ENCODE assay signal across 2 cellular contexts in genomic region chrX:3461824-3462508, GRCh38.
TF ChIP-seq lines count a peak whose summit lies in the region.

No MANE protein-coding gene starts in this region.

TF ChIP-seq in SK-N-SH, 30 proteins besides CTCF, POLR2A, EP300 and RAD21 (continued from another document):
- TF ChIP-seq, protein P1, sequence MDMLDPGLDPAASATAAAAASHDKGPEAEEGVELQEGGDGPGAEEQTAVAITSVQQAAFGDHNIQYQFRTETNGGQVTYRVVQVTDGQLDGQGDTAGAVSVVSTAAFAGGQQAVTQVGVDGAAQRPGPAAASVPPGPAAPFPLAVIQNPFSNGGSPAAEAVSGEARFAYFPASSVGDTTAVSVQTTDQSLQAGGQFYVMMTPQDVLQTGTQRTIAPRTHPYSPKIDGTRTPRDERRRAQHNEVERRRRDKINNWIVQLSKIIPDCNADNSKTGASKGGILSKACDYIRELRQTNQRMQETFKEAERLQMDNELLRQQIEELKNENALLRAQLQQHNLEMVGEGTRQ (IDR thresholded peaks at IDR 0.05; ENCODE audit: borderline replicate concordance, low read depth, low read length): no peak
- no peak for TF ChIP-seq NFIC (IDR thresholded peaks at IDR 0.05; ENCODE audit: borderline replicate concordance)
- no peak for TF ChIP-seq TEAD4 (IDR thresholded peaks at IDR 0.05; ENCODE audit: borderline replicate concordance, insufficient read depth)
- no peak for TF ChIP-seq RXRA (IDR thresholded peaks at IDR 0.05; ENCODE audit: borderline replicate concordance, low read depth)
- TF ChIP-seq FOXJ3 (CRISPR knock-in tag; IDR thresholded peaks at IDR 0.05): no peak
- no peak for TF ChIP-seq RCOR1 (IDR thresholded peaks at IDR 0.05; ENCODE audit: low read length)
- TF ChIP-seq SIN3A (IDR thresholded peaks at IDR 0.05; ENCODE audit: borderline replicate concordance, low read depth, low read length): no peak
TF ChIP-seq in SK-N-SH: peak in this region for 0.

TF ChIP-seq in SK-N-SH treated with all-trans-retinoic acid at 6 μM for 48 hours, 23 proteins besides CTCF, POLR2A, EP300 and RAD21:
- TF ChIP-seq TSHZ2 (CRISPR knock-in tag; IDR thresholded peaks at IDR 0.05) (no peak), GLIS3 (CRISPR knock-in tag; IDR thresholded peaks at IDR 0.05) (no peak), BACH2 (CRISPR knock-in tag; IDR thresholded peaks at IDR 0.05; ENCODE audit: borderline replicate concordance) (no peak), ZNF565 (CRISPR knock-in tag; conservative IDR thresholded peaks at IDR 0.05; ENCODE audit: low read depth) (no peak), TOX (CRISPR knock-in tag; IDR thresholded peaks at IDR 0.05; ENCODE audit: borderline replicate concordance) (no peak), PPARA (CRISPR knock-in tag; IDR thresholded peaks at IDR 0.05; ENCODE audit: borderline replicate concordance) (no peak), RARB (CRISPR knock-in tag; IDR thresholded peaks at IDR 0.05) (no peak), SNAI2 (CRISPR knock-in tag; IDR thresholded peaks at IDR 0.05) (no peak), ZNF70 (CRISPR knock-in tag; IDR thresholded peaks at IDR 0.05) (no peak), ZNF8 (CRISPR knock-in tag; IDR thresholded peaks at IDR 0.05) (no peak), ZFP3 (CRISPR knock-in tag; IDR thresholded peaks at IDR 0.05) (no peak), POU6F1 (CRISPR knock-in tag; IDR thresholded peaks at IDR 0.05; ENCODE audit: borderline replicate concordance, low read depth) (no peak), ISL1 (CRISPR knock-in tag; IDR thresholded peaks at IDR 0.05) (no peak), OSR1 (CRISPR knock-in tag; IDR thresholded peaks at IDR 0.05) (no peak), ESRRG (CRISPR knock-in tag; IDR thresholded peaks at IDR 0.05) (no peak), CSDC2 (CRISPR knock-in tag; IDR thresholded peaks at IDR 0.05) (no peak), ZC3H10 (CRISPR knock-in tag; IDR thresholded peaks at IDR 0.05) (no peak)
- TF ChIP-seq, protein P2, sequence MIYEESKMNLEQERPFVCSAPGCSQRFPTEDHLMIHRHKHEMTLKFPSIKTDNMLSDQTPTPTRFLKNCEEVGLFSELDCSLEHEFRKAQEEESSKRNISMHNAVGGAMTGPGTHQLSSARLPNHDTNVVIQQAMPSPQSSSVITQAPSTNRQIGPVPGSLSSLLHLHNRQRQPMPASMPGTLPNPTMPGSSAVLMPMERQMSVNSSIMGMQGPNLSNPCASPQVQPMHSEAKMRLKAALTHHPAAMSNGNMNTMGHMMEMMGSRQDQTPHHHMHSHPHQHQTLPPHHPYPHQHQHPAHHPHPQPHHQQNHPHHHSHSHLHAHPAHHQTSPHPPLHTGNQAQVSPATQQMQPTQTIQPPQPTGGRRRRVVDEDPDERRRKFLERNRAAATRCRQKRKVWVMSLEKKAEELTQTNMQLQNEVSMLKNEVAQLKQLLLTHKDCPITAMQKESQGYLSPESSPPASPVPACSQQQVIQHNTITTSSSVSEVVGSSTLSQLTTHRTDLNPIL (CRISPR knock-in tag; IDR thresholded peaks at IDR 0.05; ENCODE audit: low read depth): no peak
- TF ChIP-seq, protein P3, sequence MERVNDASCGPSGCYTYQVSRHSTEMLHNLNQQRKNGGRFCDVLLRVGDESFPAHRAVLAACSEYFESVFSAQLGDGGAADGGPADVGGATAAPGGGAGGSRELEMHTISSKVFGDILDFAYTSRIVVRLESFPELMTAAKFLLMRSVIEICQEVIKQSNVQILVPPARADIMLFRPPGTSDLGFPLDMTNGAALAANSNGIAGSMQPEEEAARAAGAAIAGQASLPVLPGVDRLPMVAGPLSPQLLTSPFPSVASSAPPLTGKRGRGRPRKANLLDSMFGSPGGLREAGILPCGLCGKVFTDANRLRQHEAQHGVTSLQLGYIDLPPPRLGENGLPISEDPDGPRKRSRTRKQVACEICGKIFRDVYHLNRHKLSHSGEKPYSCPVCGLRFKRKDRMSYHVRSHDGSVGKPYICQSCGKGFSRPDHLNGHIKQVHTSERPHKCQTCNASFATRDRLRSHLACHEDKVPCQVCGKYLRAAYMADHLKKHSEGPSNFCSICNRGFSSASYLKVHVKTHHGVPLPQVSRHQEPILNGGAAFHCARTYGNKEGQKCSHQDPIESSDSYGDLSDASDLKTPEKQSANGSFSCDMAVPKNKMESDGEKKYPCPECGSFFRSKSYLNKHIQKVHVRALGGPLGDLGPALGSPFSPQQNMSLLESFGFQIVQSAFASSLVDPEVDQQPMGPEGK (CRISPR knock-in tag; IDR thresholded peaks at IDR 0.05; ENCODE audit: borderline replicate concordance): no peak
- TF ChIP-seq, protein P4, sequence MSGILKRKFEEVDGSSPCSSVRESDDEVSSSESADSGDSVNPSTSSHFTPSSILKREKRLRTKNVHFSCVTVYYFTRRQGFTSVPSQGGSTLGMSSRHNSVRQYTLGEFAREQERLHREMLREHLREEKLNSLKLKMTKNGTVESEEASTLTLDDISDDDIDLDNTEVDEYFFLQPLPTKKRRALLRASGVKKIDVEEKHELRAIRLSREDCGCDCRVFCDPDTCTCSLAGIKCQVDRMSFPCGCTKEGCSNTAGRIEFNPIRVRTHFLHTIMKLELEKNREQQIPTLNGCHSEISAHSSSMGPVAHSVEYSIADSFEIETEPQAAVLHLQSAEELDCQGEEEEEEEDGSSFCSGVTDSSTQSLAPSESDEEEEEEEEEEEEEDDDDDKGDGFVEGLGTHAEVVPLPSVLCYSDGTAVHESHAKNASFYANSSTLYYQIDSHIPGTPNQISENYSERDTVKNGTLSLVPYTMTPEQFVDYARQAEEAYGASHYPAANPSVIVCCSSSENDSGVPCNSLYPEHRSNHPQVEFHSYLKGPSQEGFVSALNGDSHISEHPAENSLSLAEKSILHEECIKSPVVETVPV (CRISPR knock-in tag; IDR thresholded peaks at IDR 0.05): no peak
